23 cellular contexts compared by ENCODE assay signal in the genomic region with DNA sequence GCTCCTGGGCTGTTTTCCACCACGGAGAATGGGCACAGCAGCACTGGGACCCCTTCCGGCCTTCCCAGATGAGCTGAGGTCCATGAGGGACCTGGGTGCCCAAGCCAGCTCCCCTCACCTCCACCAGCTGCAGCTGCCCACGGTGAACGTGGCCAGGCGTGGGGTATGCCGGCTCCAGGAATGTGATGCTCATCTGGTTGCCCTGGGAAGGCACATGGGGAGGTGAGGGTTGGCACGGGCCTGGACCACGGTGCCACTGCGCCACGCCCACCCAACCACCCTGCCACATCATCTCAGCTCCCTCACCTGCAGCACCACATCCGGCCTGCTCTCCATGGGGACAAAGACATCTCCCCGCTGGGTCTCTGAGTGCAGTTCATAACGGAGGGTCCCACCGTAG.
"Had no signal": no experiment of that assay in that cellular context is flagged by ENCODE, and none has a peak within 500 bp of the region (broad histone marks: within the 10 kb centered on the region; RNA-seq: fewer than 3 reads in every experiment).

No MANE protein-coding gene starts in this region.

- H3K9ac ChIP-seq: KMS-11, SK-N-SH had no signal

- H3K9me3 ChIP-seq: SK-N-SH had no signal

- H3K4me2 ChIP-seq: KMS-11, SK-N-SH had no signal

- DNase-seq: Kasumi-1; MM.1S; NCI-H1092 treated with DMSO at 0.1 percent for 48 hours; NCI-H1436; NCI-H187; NCI-H2029; NCI-H2081 treated with DMSO at 0.1 percent for 48 hours; NCI-H2171; NCI-H226; NCI-H446; NCI-H510A; NCI-H524 treated with DMSO at 0.1 percent for 48 hours; NCI-H69; NCI-H774; NK-92 treated with Interleukin-12 subunit alpha and Interleukin-12 subunit beta, amount 100 ng/mL, for 24 hours; PC-3; SHP77; SK-N-SH; SW 1271; T-cell had no signal

- ATAC-seq: K562, Panc1, PC-3, T-cell had no signal

- H3K27ac ChIP-seq: KMS-11 had no signal

- FAIRE-seq: K562 had no signal

- H3K4me3 ChIP-seq: K562 had no signal
